In genomic region chr17:3944485-3945388, GRCh38 we compare ENCODE assay signal across 8 cellular contexts. TPM values are rescaled to one million over a fixed set of nuclear protein-coding genes. Genes with fewer than 3 reads are reported as not detected.
DNase-seq lines count a peak whose midpoint lies in the region; ATAC-seq and TF ChIP-seq lines count a peak whose summit lies in the region.

No MANE protein-coding gene starts in this region.

- in situ Hi-C loops in SK-MEL-5 (cut with HindIII; ENCODE audit: low pct_unique_long_range_greater_than_20kb, low sequenced_read_pairs) (no loop called here), T47D (cut with HindIII; ENCODE audit: low pct_unique_long_range_greater_than_20kb, low sequenced_read_pairs) (no loop called here), KBM-7 (cut with MboI; ENCODE audit: low pct_unique_long_range_greater_than_20kb, low sequenced_read_pairs) (no loop called here)

- no peak for ATAC-seq in GM21447 (IDR thresholded peaks at IDR 0.05; ENCODE audit: unreplicated experiment)

- 26 to 36% methylated on average over 36 to 45 of the region's 68 CpGs for WGBS in lower leg skin, 2 donors

- TF ChIP-seq CTCF in lower leg skin (IDR thresholded peaks at IDR 0.05): no peak

- H3K4me3 ChIP-seq in lower leg skin (ENCODE audit: low read depth, poor library complexity, severe bottlenecking): no peak overlapping the region

- intact Hi-C loops in lower leg skin (cut with DNase I; ENCODE audit: low total_unique reads): no loop called here

- DNase-seq in Daoy (ENCODE audit: low read depth) (peak; percentile 78), SK-MEL-5 (ENCODE audit: low read depth, low spot score) (peak; percentile 79), T47D (ENCODE audit: low read depth in 1 of 2, low spot score in 1 of 2) (peak; percentile 39 to 67), islet precursor cell (peak; percentile 94), lower leg skin (ENCODE audit: low spot score in 2 of 2) (no peak), KBM-7 (no peak)
- DNase-seq in stimulated activated CD4-positive, alpha-beta T cell treated with anti-CD3 and anti-CD28 coated beads, Interleukin-4, amount 100 ng/mL, for 1 hour: peak; percentile 42

- no peak for TF ChIP-seq POLR2A in lower leg skin (IDR thresholded peaks at IDR 0.05)

RNA-seq across cellular contexts. Expression of gene ATP2A3, which starts 19.5 kb away (rescaled TPM):
- total RNA-seq in Daoy (2014; rRNA removed; shearing (Covaris generic)): 0.57 and 0.80 TPM in 2 replicates
- 0.75 and 1.1 TPM in 2 replicates for total RNA-seq in SK-MEL-5 (2014; rRNA removed; shearing (Covaris generic))
- 6.5 and 10.1 TPM in 2 replicates for polyA plus RNA-seq in SK-MEL-5 (2015; cell fraction: cytosol; rRNA removed)
- polyA plus RNA-seq in SK-MEL-5 (2015; cell fraction: nucleus; rRNA removed): 8.3 and 15.2 TPM in 2 replicates
- total RNA-seq in lower leg skin: 10 to 100 TPM in 3 of 4 donors, 1 to 10 TPM in 1; 8.5 to 60.7 (median 36.4) TPM

RNA-seq across cellular contexts. Expression of gene P2RX1, which starts 28.5 kb away (rescaled TPM):
- not detected in 2 replicates for total RNA-seq in Daoy (2014; rRNA removed; shearing (Covaris generic))
- not detected in 2 replicates for total RNA-seq in SK-MEL-5 (2014; rRNA removed; shearing (Covaris generic))
- not detected in 2 replicates for polyA plus RNA-seq in SK-MEL-5 (2015; cell fraction: cytosol; rRNA removed)
- polyA plus RNA-seq in SK-MEL-5 (2015; cell fraction: nucleus; rRNA removed): not detected in 2 replicates
- 1 to 10 TPM in 2 of 4 donors, under 1 TPM in 2; 0.56 to 5.0 (median 1.0) TPM for total RNA-seq in lower leg skin

RNA-seq across cellular contexts. Expression of gene CAMKK1, which starts 51.9 kb away (rescaled TPM):
- total RNA-seq in Daoy (2014; rRNA removed; shearing (Covaris generic)): 9.6 and 14.4 TPM in 2 replicates
- total RNA-seq in SK-MEL-5 (2014; rRNA removed; shearing (Covaris generic)): 4.9 and 5.4 TPM in 2 replicates
- polyA plus RNA-seq in SK-MEL-5 (2015; cell fraction: cytosol; rRNA removed): 4.1 and 5.7 TPM in 2 replicates
- 13.1 and 14.2 TPM in 2 replicates for polyA plus RNA-seq in SK-MEL-5 (2015; cell fraction: nucleus; rRNA removed)
- 10 to 100 TPM in 3 of 4 donors, 1 to 10 TPM in 1; 7.3 to 21.2 (median 14.6) TPM for total RNA-seq in lower leg skin

Comparison
In these comparisons a context has a peak if more than half of its experiments do, and no peak if none do; other contexts are left out.
1. DNase-seq: peak in Daoy (single experiment), SK-MEL-5 (single experiment), T47D (2 of 2), islet precursor cell (single experiment) and stimulated activated CD4-positive, alpha-beta T cell treated with anti-CD3 and anti-CD28 coated beads, Interleukin-4, amount 100 ng/mL, for 1 hour (single experiment); none in lower leg skin (0 of 2) and KBM-7 (single experiment).